23 cellular contexts compared by ENCODE assay signal in genomic region chr18:49744395-49744987, GRCh38.
"Had no signal": no experiment of that assay in that cellular context is flagged by ENCODE, and none has a peak within 500 bp of the region (broad histone marks: within the 10 kb centered on the region; RNA-seq: fewer than 3 reads in every experiment).

No MANE protein-coding gene starts in this region.

- ATAC-seq: sciatic nerve; stimulated activated effector memory CD8-positive, alpha-beta T cell treated with anti-CD3 and anti-CD28 coated beads, Interleukin-12 subunit alpha, Interleukin-12 subunit beta, amount 100 ng/mL, for 72 hours; stimulated activated naive CD8-positive, alpha-beta T cell treated with anti-CD3 and anti-CD28 coated beads, Interleukin-15, amount 100 ng/mL, for 72 hours had no signal

- H3K27ac ChIP-seq: ovary, vagina had no signal

- H3K9me3 ChIP-seq: ovary, vagina had no signal

- DNase-seq: activated CD4-positive, alpha-beta memory T cell treated with anti-CD3 and anti-CD28 coated beads for 36 hours; activated CD4-positive, alpha-beta T cell treated with anti-CD3 and anti-CD28 coated beads, Interleukin-2, amount 10 ng/mL, durations not matched to agents 24 days and 14 days; activated CD4-positive, CD25-positive, alpha-beta regulatory T cell treated with anti-CD3 and anti-CD28 coated beads, Interleukin-2, amount 50 U/mL, for 72 hours; activated CD8-positive, alpha-beta memory T cell treated with anti-CD3 and anti-CD28 coated beads, Interleukin-2, amount 50 U/mL, for 4 hours; activated gamma-delta T cell; activated naive CD4-positive, alpha-beta T cell treated with anti-CD3 and anti-CD28 coated beads, Interleukin-2, amount 50 U/mL, for 16 hours; activated T-cell treated with anti-CD3 and anti-CD28 coated beads, Interleukin-2, amount 50 U/mL, for 1 hour; amygdala; caudate nucleus; cortex of kidney; foreskin fibroblast; hippocampal formation; naive B cell; ovary; stimulated activated CD4-positive, alpha-beta T cell treated with anti-CD3 and anti-CD28 coated beads, Interleukin-12 subunit alpha, Interleukin-12 subunit beta, amount 100 ng/mL, for 4 hours; stimulated activated CD4-positive, alpha-beta T cell treated with anti-CD3 and anti-CD28 coated beads, Interleukin-4, amount 100 ng/mL, for 24 hours; stimulated activated naive CD8-positive, alpha-beta T cell treated with anti-CD3 and anti-CD28 coated beads, Interleukin-15, amount 100 ng/mL, for 72 hours; substantia nigra had no signal

- H3K27me3 ChIP-seq: ovary, vagina had no signal

- H3K4me3 ChIP-seq: ovary, skin epidermis, vagina had no signal

- H3K36me3 ChIP-seq: ovary, vagina had no signal

- FAIRE-seq: endothelial cell of umbilical vein had no signal
